1 cellular context compared by ENCODE assay signal in the genomic region with DNA sequence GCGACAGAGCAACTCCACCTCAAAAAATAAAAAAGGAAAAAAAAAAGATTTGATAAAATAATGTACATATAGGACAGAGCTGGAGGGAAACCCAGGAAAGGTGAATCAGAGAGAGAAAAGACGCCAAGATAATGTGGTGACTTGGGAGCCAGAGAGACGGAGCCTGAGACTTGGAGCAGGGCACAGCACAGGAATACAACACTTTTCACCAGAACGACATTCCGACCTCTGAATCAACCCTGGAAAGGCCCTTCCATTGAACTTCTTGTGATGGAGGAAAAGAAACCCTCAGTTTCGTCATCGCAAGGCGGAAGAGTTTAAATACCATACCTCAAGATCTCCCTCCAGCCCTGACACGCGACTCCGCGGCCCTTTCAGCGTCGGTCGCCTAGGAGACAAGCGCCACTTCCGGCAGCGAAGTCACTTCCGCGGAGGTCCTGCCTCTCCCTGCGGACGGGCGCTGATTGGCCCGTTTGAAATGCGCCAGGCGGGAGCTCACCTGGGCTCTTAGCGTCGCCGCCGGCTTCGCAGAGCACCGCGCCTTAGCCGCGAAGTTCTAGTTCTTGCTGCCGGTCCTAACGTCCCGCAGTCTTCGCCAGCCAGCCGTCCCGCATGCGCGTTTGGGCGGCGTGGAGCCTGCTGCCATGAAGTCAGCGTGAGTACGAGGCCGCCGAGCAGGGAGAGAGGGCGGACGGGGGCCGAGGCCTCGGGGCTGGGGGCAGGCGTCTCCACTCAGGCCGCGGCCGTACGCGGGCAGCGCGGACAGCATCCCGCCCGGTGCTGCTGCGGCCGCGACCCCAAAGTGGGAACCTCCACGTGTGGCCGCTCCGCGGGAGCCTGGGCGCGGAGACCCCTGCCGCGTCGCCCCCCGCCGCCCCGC.
TF ChIP-seq lines count a peak whose summit lies in the region.

A gene (plus strand): TSS at position 528 of the 880 bp plus-strand sequence. CDS start 117 bp downstream, at position 645.

TF ChIP-seq in HepG2, 621 proteins besides CTCF, POLR2A, EP300 and RAD21 (continued from another document and continues in another):
- TF ChIP-seq, protein P1, sequence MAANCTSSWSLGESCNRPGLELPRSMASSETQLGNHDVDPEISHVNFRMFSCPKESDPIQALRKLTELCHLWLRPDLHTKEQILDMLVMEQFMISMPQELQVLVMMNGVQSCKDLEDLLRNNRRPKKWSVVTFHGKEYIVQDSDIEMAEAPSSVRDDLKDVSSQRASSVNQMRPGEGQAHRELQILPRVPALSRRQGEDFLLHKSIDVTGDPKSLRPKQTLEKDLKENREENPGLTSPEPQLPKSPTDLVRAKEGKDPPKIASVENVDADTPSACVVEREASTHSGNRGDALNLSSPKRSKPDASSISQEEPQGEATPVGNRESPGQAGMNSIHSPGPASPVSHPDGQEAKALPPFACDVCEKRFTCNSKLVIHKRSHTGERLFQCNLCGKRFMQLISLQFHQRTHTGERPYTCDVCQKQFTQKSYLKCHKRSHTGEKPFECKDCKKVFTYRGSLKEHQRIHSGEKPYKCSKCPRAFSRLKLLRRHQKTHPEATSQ (CRISPR knock-in tag; IDR thresholded peaks at IDR 0.05; ENCODE audit: borderline replicate concordance) = 0 out of 2 replicates have a peak, but pooled peaks have one; percentile 8
- TF ChIP-seq, protein P2, sequence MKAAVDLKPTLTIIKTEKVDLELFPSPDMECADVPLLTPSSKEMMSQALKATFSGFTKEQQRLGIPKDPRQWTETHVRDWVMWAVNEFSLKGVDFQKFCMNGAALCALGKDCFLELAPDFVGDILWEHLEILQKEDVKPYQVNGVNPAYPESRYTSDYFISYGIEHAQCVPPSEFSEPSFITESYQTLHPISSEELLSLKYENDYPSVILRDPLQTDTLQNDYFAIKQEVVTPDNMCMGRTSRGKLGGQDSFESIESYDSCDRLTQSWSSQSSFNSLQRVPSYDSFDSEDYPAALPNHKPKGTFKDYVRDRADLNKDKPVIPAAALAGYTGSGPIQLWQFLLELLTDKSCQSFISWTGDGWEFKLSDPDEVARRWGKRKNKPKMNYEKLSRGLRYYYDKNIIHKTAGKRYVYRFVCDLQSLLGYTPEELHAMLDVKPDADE (CRISPR knock-in tag; IDR thresholded peaks at IDR 0.05) = no peak
- 0 out of 2 replicates have a peak, but pooled peaks have one; percentile 43 for TF ChIP-seq ZSCAN9 (CRISPR knock-in tag; IDR thresholded peaks at IDR 0.05; ENCODE audit: borderline replicate concordance)
- TF ChIP-seq RFXAP (CRISPR knock-in tag; IDR thresholded peaks at IDR 0.05; ENCODE audit: borderline replicate concordance) = peak; percentile 49; the same call in 1 of the 2 replicates
- TF ChIP-seq, protein P3, sequence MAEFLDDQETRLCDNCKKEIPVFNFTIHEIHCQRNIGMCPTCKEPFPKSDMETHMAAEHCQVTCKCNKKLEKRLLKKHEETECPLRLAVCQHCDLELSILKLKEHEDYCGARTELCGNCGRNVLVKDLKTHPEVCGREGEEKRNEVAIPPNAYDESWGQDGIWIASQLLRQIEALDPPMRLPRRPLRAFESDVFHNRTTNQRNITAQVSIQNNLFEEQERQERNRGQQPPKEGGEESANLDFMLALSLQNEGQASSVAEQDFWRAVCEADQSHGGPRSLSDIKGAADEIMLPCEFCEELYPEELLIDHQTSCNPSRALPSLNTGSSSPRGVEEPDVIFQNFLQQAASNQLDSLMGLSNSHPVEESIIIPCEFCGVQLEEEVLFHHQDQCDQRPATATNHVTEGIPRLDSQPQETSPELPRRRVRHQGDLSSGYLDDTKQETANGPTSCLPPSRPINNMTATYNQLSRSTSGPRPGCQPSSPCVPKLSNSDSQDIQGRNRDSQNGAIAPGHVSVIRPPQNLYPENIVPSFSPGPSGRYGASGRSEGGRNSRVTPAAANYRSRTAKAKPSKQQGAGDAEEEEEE (CRISPR knock-in tag; IDR thresholded peaks at IDR 0.05; ENCODE audit: borderline replicate concordance) = no peak
- TF ChIP-seq ZNF124 (CRISPR knock-in tag; IDR thresholded peaks at IDR 0.05) = 0 out of 2 replicates have a peak, but pooled peaks have one; percentile 38
- TF ChIP-seq IKZF4 (CRISPR knock-in tag; IDR thresholded peaks at IDR 0.05; ENCODE audit: borderline replicate concordance, low read depth, not compliant biosample characterization) = no peak
- peak; percentile 62; the same call in 1 of the 2 replicates for TF ChIP-seq ZNF274 (CRISPR knock-in tag; IDR thresholded peaks at IDR 0.05)
- TF ChIP-seq NCOR1 (IDR thresholded peaks at IDR 0.05; ENCODE audit: borderline replicate concordance, low read length) = no peak
- peak; percentile 97 for TF ChIP-seq HDAC1 (CRISPR knock-in tag; IDR thresholded peaks at IDR 0.05)
- 0 out of 2 replicates have a peak, but pooled peaks have one; percentile 73 for TF ChIP-seq KLF13 (CRISPR knock-in tag; IDR thresholded peaks at IDR 0.05)
- no peak for TF ChIP-seq ZSCAN20 (CRISPR knock-in tag; IDR thresholded peaks at IDR 0.05; ENCODE audit: borderline replicate concordance)
- TF ChIP-seq ZNF33A (CRISPR knock-in tag; IDR thresholded peaks at IDR 0.05; ENCODE audit: borderline replicate concordance) = no peak
- peak; percentile 31; the same call in 1 of the 2 replicates for TF ChIP-seq ZNF776 (CRISPR knock-in tag; IDR thresholded peaks at IDR 0.05)
- TF ChIP-seq, protein P4, sequence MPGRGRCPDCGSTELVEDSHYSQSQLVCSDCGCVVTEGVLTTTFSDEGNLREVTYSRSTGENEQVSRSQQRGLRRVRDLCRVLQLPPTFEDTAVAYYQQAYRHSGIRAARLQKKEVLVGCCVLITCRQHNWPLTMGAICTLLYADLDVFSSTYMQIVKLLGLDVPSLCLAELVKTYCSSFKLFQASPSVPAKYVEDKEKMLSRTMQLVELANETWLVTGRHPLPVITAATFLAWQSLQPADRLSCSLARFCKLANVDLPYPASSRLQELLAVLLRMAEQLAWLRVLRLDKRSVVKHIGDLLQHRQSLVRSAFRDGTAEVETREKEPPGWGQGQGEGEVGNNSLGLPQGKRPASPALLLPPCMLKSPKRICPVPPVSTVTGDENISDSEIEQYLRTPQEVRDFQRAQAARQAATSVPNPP (CRISPR knock-in tag; IDR thresholded peaks at IDR 0.05) = peak; percentile 28; the same call in 1 of the 2 replicates
- peak; percentile 44; the same call in 1 of the 2 replicates for TF ChIP-seq ZNF501 (CRISPR knock-in tag; IDR thresholded peaks at IDR 0.05)
- TF ChIP-seq MAFG (CRISPR knock-in tag; IDR thresholded peaks at IDR 0.05) = no peak
- no peak for TF ChIP-seq TAF15 (IDR thresholded peaks at IDR 0.05; ENCODE audit: low read depth, low read length, poor library complexity, severe bottlenecking)
- TF ChIP-seq MEIS2 (CRISPR knock-in tag; IDR thresholded peaks at IDR 0.05) = peak; percentile 29; the same call in 1 of the 2 replicates
- TF ChIP-seq, protein P5, sequence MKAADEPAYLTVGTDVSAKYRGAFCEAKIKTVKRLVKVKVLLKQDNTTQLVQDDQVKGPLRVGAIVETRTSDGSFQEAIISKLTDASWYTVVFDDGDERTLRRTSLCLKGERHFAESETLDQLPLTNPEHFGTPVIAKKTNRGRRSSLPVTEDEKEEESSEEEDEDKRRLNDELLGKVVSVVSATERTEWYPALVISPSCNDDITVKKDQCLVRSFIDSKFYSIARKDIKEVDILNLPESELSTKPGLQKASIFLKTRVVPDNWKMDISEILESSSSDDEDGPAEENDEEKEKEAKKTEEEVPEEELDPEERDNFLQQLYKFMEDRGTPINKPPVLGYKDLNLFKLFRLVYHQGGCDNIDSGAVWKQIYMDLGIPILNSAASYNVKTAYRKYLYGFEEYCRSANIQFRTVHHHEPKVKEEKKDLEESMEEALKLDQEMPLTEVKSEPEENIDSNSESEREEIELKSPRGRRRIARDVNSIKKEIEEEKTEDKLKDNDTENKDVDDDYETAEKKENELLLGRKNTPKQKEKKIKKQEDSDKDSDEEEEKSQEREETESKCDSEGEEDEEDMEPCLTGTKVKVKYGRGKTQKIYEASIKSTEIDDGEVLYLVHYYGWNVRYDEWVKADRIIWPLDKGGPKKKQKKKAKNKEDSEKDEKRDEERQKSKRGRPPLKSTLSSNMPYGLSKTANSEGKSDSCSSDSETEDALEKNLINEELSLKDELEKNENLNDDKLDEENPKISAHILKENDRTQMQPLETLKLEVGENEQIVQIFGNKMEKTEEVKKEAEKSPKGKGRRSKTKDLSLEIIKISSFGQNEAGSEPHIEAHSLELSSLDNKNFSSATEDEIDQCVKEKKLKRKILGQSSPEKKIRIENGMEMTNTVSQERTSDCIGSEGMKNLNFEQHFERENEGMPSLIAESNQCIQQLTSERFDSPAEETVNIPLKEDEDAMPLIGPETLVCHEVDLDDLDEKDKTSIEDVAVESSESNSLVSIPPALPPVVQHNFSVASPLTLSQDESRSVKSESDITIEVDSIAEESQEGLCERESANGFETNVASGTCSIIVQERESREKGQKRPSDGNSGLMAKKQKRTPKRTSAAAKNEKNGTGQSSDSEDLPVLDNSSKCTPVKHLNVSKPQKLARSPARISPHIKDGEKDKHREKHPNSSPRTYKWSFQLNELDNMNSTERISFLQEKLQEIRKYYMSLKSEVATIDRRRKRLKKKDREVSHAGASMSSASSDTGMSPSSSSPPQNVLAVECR (CRISPR knock-in tag; IDR thresholded peaks at IDR 0.05; ENCODE audit: borderline replicate concordance) = peak; percentile 100
- TF ChIP-seq ZNF558 (CRISPR knock-in tag; IDR thresholded peaks at IDR 0.05; ENCODE audit: borderline replicate concordance) = no peak; the same call in 1 of the 2 replicates
- TF ChIP-seq, protein P6, sequence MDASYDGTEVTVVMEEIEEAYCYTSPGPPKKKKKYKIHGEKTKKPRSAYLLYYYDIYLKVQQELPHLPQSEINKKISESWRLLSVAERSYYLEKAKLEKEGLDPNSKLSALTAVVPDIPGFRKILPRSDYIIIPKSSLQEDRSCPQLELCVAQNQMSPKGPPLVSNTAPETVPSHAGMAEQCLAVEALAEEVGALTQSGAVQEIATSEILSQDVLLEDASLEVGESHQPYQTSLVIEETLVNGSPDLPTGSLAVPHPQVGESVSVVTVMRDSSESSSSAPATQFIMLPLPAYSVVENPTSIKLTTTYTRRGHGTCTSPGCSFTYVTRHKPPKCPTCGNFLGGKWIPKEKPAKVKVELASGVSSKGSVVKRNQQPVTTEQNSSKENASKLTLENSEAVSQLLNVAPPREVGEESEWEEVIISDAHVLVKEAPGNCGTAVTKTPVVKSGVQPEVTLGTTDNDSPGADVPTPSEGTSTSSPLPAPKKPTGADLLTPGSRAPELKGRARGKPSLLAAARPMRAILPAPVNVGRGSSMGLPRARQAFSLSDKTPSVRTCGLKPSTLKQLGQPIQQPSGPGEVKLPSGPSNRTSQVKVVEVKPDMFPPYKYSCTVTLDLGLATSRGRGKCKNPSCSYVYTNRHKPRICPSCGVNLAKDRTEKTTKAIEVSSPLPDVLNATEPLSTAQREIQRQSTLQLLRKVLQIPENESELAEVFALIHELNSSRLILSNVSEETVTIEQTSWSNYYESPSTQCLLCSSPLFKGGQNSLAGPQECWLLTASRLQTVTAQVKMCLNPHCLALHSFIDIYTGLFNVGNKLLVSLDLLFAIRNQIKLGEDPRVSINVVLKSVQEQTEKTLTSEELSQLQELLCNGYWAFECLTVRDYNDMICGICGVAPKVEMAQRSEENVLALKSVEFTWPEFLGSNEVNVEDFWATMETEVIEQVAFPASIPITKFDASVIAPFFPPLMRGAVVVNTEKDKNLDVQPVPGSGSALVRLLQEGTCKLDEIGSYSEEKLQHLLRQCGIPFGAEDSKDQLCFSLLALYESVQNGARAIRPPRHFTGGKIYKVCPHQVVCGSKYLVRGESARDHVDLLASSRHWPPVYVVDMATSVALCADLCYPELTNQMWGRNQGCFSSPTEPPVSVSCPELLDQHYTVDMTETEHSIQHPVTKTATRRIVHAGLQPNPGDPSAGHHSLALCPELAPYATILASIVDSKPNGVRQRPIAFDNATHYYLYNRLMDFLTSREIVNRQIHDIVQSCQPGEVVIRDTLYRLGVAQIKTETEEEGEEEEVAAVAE (CRISPR knock-in tag; IDR thresholded peaks at IDR 0.05; ENCODE audit: borderline replicate concordance) = peak; percentile 75; the same call in 1 of the 2 replicates
- 0 out of 2 replicates have a peak, but pooled peaks have one; percentile 33 for TF ChIP-seq FOXK1 (CRISPR knock-in tag; IDR thresholded peaks at IDR 0.05; ENCODE audit: borderline replicate concordance, low read depth)
- TF ChIP-seq, protein P7, sequence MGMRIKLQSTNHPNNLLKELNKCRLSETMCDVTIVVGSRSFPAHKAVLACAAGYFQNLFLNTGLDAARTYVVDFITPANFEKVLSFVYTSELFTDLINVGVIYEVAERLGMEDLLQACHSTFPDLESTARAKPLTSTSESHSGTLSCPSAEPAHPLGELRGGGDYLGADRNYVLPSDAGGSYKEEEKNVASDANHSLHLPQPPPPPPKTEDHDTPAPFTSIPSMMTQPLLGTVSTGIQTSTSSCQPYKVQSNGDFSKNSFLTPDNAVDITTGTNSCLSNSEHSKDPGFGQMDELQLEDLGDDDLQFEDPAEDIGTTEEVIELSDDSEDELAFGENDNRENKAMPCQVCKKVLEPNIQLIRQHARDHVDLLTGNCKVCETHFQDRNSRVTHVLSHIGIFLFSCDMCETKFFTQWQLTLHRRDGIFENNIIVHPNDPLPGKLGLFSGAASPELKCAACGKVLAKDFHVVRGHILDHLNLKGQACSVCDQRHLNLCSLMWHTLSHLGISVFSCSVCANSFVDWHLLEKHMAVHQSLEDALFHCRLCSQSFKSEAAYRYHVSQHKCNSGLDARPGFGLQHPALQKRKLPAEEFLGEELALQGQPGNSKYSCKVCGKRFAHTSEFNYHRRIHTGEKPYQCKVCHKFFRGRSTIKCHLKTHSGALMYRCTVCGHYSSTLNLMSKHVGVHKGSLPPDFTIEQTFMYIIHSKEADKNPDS (CRISPR knock-in tag; IDR thresholded peaks at IDR 0.05) = peak; percentile 74; the same call in 1 of the 2 replicates
- TF ChIP-seq, protein P8, sequence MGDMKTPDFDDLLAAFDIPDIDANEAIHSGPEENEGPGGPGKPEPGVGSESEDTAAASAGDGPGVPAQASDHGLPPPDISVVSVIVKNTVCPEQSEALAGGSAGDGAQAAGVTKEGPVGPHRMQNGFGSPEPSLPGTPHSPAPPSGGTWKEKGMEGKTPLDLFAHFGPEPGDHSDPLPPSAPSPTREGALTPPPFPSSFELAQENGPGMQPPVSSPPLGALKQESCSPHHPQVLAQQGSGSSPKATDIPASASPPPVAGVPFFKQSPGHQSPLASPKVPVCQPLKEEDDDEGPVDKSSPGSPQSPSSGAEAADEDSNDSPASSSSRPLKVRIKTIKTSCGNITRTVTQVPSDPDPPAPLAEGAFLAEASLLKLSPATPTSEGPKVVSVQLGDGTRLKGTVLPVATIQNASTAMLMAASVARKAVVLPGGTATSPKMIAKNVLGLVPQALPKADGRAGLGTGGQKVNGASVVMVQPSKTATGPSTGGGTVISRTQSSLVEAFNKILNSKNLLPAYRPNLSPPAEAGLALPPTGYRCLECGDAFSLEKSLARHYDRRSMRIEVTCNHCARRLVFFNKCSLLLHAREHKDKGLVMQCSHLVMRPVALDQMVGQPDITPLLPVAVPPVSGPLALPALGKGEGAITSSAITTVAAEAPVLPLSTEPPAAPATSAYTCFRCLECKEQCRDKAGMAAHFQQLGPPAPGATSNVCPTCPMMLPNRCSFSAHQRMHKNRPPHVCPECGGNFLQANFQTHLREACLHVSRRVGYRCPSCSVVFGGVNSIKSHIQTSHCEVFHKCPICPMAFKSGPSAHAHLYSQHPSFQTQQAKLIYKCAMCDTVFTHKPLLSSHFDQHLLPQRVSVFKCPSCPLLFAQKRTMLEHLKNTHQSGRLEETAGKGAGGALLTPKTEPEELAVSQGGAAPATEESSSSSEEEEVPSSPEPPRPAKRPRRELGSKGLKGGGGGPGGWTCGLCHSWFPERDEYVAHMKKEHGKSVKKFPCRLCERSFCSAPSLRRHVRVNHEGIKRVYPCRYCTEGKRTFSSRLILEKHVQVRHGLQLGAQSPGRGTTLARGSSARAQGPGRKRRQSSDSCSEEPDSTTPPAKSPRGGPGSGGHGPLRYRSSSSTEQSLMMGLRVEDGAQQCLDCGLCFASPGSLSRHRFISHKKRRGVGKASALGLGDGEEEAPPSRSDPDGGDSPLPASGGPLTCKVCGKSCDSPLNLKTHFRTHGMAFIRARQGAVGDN (CRISPR knock-in tag; IDR thresholded peaks at IDR 0.05) = peak; percentile 94
